In genomic region chr13:112066624-112067004, GRCh38 we compare ENCODE assay signal across 9 cellular contexts. TPM values are rescaled to one million over a fixed set of nuclear protein-coding genes. Genes with fewer than 3 reads are reported as not detected.
DNase-seq lines count a peak whose midpoint lies in the region; ATAC-seq and TF ChIP-seq lines count a peak whose summit lies in the region.
"Had no signal": no experiment of that assay in that cellular context is flagged by ENCODE, and none has a peak within 500 bp of the region (broad histone marks: within the 10 kb centered on the region; RNA-seq: fewer than 3 reads in every experiment).

No MANE protein-coding gene starts in this region.

- ATAC-seq in thoracic aorta (ENCODE audit: insufficient number of reproducible peaks, low FRiP score, low read depth) (no peak), HG03460 (IDR thresholded peaks at IDR 0.05; ENCODE audit: unreplicated experiment) (no peak), GM18873 (IDR thresholded peaks at IDR 0.05; ENCODE audit: low FRiP score, unreplicated experiment) (no peak)
- ATAC-seq: HCT116 had no signal

- peak overlapping the region; percentile 56 for H3K4me3 ChIP-seq in thoracic aorta

- no peak overlapping the region for H3K27ac ChIP-seq in thoracic aorta

- peak; percentile 99 for DNase-seq in NCI-H1092 (lab: John Stamatoyannopoulos, UW)
- peak; percentile 40 for DNase-seq in activated CD4-positive, alpha-beta T cell treated with anti-CD3 and anti-CD28 coated beads, Interleukin-2, amount 50 U/mL, for 1 hour
- DNase-seq in erythroblast (lab: John Stamatoyannopoulos, UW) = peak; percentile 15
- peak; percentile 62 for DNase-seq in occipital lobe (lab: John Stamatoyannopoulos, UW)
- DNase-seq in thoracic aorta (ENCODE audit: low spot score) = no peak
- no peak for DNase-seq in HuH-7 (ENCODE audit: low spot score)

- H3K27me3 ChIP-seq in thoracic aorta (replicated peaks; ENCODE audit: insufficient read depth) = peaks cover 8% of the 10 kb centered on the region

- H3K4me1 ChIP-seq in thoracic aorta (ENCODE audit: control insufficient read depth in 1 of 2, low read depth in 2 of 2) = peaks cover 0 to 6% of the 10 kb centered on the region in 2 donors

- no peaks in the 10 kb centered on the region for H3K36me3 ChIP-seq in thoracic aorta

- no peak for TF ChIP-seq POLR2A in erythroblast (IDR thresholded peaks at IDR 0.05; ENCODE audit: low read length)

- H3K9me3 ChIP-seq in thoracic aorta = no peaks in the 10 kb centered on the region

- no peak for TF ChIP-seq CTCF in thoracic aorta (IDR thresholded peaks at IDR 0.05)

RNA-seq across cellular contexts. Expression of gene SOX1, which starts 0.3 kb away (rescaled TPM):
- 8.3 TPM for total RNA-seq in occipital lobe
- not detected for total RNA-seq in thoracic aorta

Comparison
In these comparisons a context has a peak if more than half of its experiments do, and no peak if none do; other contexts are left out.
1. DNase-seq: peak in NCI-H1092 (single experiment), activated CD4-positive, alpha-beta T cell treated with anti-CD3 and anti-CD28 coated beads, Interleukin-2, amount 50 U/mL, for 1 hour (single experiment), erythroblast (2 of 2) and occipital lobe (single experiment); none in thoracic aorta (single experiment) and HuH-7 (single experiment).